Comparison of ENCODE assay signal across 1 cellular context in genomic region chr12:132427999-132428871, GRCh38.
TF ChIP-seq lines count a peak whose summit lies in the region.

No MANE protein-coding gene starts in this region.

TF ChIP-seq in HepG2, 621 proteins besides CTCF, POLR2A, EP300 and RAD21 (continued from another document):
- TF ChIP-seq HNF4G (IDR thresholded peaks at IDR 0.05; ENCODE audit: borderline replicate concordance, low read depth, low read length) (no peak), HNF4G (CRISPR knock-in tag; IDR thresholded peaks at IDR 0.05; ENCODE audit: borderline replicate concordance, low read depth) (no peak), ZNF234 (CRISPR knock-in tag; conservative IDR thresholded peaks at IDR 0.05) (no peak)
